18 cellular contexts compared by ENCODE assay signal in genomic region chr10:95350830-95351228, GRCh38.
DNase-seq lines count a peak whose midpoint lies in the region; ATAC-seq, FAIRE-seq and TF ChIP-seq lines count a peak whose summit lies in the region.
"Had no signal": no experiment of that assay in that cellular context is flagged by ENCODE, and none has a peak within 500 bp of the region (broad histone marks: within the 10 kb centered on the region; RNA-seq: fewer than 3 reads in every experiment).

No MANE protein-coding gene starts in this region.

- no peak overlapping the region for H3K4me3 Mint-ChIP-seq in endodermal cell
- H3K4me3 Mint-ChIP-seq: activated naive CD8-positive, alpha-beta T cell treated with anti-CD3 and anti-CD28 coated beads, Interleukin-2, amount 10 ng/mL, durations not matched to agents 7 days and 5 days; CD4-positive, alpha-beta memory T cell; stimulated activated memory B cell treated with anti-CD40 and anti-IgM and Interleukin-4, amounts not matched to agents 10 μg/mL and 1 μg/mL and 100 μg/mL, for 72 hours; T-cell had no signal

- H3K79me2 ChIP-seq in HepG2 (ENCODE audit: insufficient read depth, low read length) = no peaks in the 10 kb centered on the region
- H3K79me2 ChIP-seq: parathyroid adenoma had no signal

- H3K27ac ChIP-seq in RWPE1 = peak overlapping the region; percentile 42
- peak overlapping the region; percentile 78 for H3K27ac ChIP-seq in HepG2 (ENCODE audit: extremely low read length, insufficient read depth, low read length)
- peak overlapping the region; percentile 94 for H3K27ac ChIP-seq in subcutaneous abdominal adipose tissue (ENCODE audit: low read depth, low read length)
- no peak overlapping the region for H3K27ac ChIP-seq in endodermal cell (ENCODE audit: low read depth, low read length)
- H3K27ac ChIP-seq: cardiac muscle cell, parathyroid adenoma had no signal

- WGBS in HepG2 (ENCODE audit: low lambda C conversion rate) = 46% methylated on average over 2 of the region's 2 CpGs
- 90 to 100% methylated on average over 2 of the region's 2 CpGs for WGBS in endodermal cell (ENCODE audit: insufficient coverage in 1 of 2, insufficient read length in 1 of 2), 2 experiments

- H3K36me3 ChIP-seq in HepG2 (replicated peaks in 1 of 2; ENCODE audit: control insufficient read depth in 1 of 2, insufficient read depth in 2 of 2, low read length in 2 of 2) (peaks cover 12 to 39% of the 10 kb centered on the region in 2 experiments), subcutaneous abdominal adipose tissue (ENCODE audit: control insufficient read depth in 5 of 5, insufficient read depth in 5 of 5, low read length in 5 of 5) (peaks cover 35 to 88% (median 62%) of the 10 kb centered on the region in 5 donors), endodermal cell (ENCODE audit: control insufficient read depth, insufficient read depth, low read length) (no peaks in the 10 kb centered on the region)

- no peak for TF ChIP-seq RAD21 in HepG2 (CRISPR knock-in tag; IDR thresholded peaks at IDR 0.05)

- H3K27me3 Mint-ChIP-seq in endodermal cell (ENCODE audit: insufficient read depth) = no peaks in the 10 kb centered on the region
- H3K27me3 Mint-ChIP-seq: stimulated activated memory B cell treated with anti-CD40 and anti-IgM and Interleukin-4, amounts not matched to agents 10 μg/mL and 1 μg/mL and 100 μg/mL, for 72 hours; T-cell had no signal

- intact Hi-C loops in HepG2 (cut with micrococcal nuclease; ENCODE audit: unreplicated experiment) = no loop called here

- peak; percentile 18 for FAIRE-seq in HepG2 (lab: Jason Lieb, UNC)

- peaks cover 22% of the 10 kb centered on the region for H3K4me1 Mint-ChIP-seq in endodermal cell
- H3K4me1 Mint-ChIP-seq: activated naive CD8-positive, alpha-beta T cell treated with anti-CD3 and anti-CD28 coated beads, Interleukin-2, amount 10 ng/mL, durations not matched to agents 7 days and 5 days; CD4-positive, alpha-beta memory T cell; T-cell had no signal

- H3K9ac ChIP-seq in HepG2 (ENCODE audit: insufficient read depth, low read depth, low read length) = no peak overlapping the region
- peak overlapping the region in 2 of 5 donors; percentile 49 to 50 for H3K9ac ChIP-seq in subcutaneous abdominal adipose tissue (ENCODE audit: low read length in 5 of 5)
- no peak overlapping the region for H3K9ac ChIP-seq in endodermal cell (ENCODE audit: extremely low read depth, low read length, poor library complexity, severe bottlenecking)
- H3K9ac ChIP-seq: parathyroid adenoma had no signal

- H3K4me2 ChIP-seq in HepG2 (ENCODE audit: low read depth, low read length) = peak overlapping the region; percentile 16; the same call in 1 of the 2 replicates

- TF ChIP-seq CTCF in RWPE1 (conservative IDR thresholded peaks at IDR 0.05; ENCODE audit: low read depth) (no peak), HepG2 (CRISPR knock-in tag; IDR thresholded peaks at IDR 0.05) (no peak), endodermal cell (conservative IDR thresholded peaks at IDR 0.05) (no peak)

- POLR2A ChIA-PET in RWPE1 (lab: Yijun Ruan, JAX; ENCODE audit: low non-redundant PET) = no interaction called here
- POLR2A ChIA-PET in HepG2 (lab: Yijun Ruan, JAX) = interaction anchor here (2.0 kb wide), 1 partner anchor 73 kb away, joined by 5 read pairs; no protein-coding TSS in a partner anchor

- no peak for TF ChIP-seq POLR2A in HepG2 (IDR thresholded peaks at IDR 0.05; ENCODE audit: insufficient read depth in 1 of 2, low read depth in 2 of 2, low read length in 2 of 2)

- no TSS peak for BruUV-seq in HepG2 (replicated peaks; lab: Mats Ljungman, UMichigan)

- DNase-seq in RWPE1 (ENCODE audit: low spot score) (no peak), HepG2 (ENCODE audit: low spot score) (peak; percentile 60), endodermal cell (no peak), H4 (ENCODE audit: low spot score) (no peak)
- DNase-seq: activated naive CD8-positive, alpha-beta T cell treated with anti-CD3 and anti-CD28 coated beads, Interleukin-2, amount 10 ng/mL, durations not matched to agents 7 days and 5 days; activated T-cell treated with anti-CD3 and anti-CD28 coated beads, Interleukin-2, amount 50 U/mL, for 48 hours; CD4-positive, alpha-beta memory T cell; effector CD4-positive, alpha-beta T cell; Kasumi-1; stimulated activated CD4-positive, alpha-beta T cell treated with anti-CD3 and anti-CD28 coated beads, Interleukin-12 subunit alpha, Interleukin-12 subunit beta, amount 100 ng/mL, for 4 hours; T-cell had no signal

- no peaks in the 10 kb centered on the region for H4K20me1 ChIP-seq in HepG2 (ENCODE audit: insufficient read depth, low read length)

- H3K27me3 ChIP-seq in HepG2 (ENCODE audit: control insufficient read depth in 1 of 2, insufficient read depth in 2 of 2, low read length in 2 of 2) (no peaks in the 10 kb centered on the region), subcutaneous abdominal adipose tissue (ENCODE audit: control insufficient read depth in 5 of 5, insufficient read depth in 4 of 5, low read length in 5 of 5) (no peaks in the 10 kb centered on the region), endodermal cell (ENCODE audit: control insufficient read depth, insufficient read depth, low read length, poor library complexity, severe bottlenecking) (no peaks in the 10 kb centered on the region)
- H3K27me3 ChIP-seq: cardiac muscle cell had no signal

- in situ Hi-C loops in HepG2 (cut with HindIII; ENCODE audit: extremely low pct_ligation_motif_present, low pct_unique_long_range_greater_than_20kb) = no loop called here

- peaks cover 13% of the 10 kb centered on the region for H3K36me3 Mint-ChIP-seq in endodermal cell (ENCODE audit: low read depth)
- H3K36me3 Mint-ChIP-seq: activated naive CD8-positive, alpha-beta T cell treated with anti-CD3 and anti-CD28 coated beads, Interleukin-2, amount 10 ng/mL, durations not matched to agents 7 days and 5 days; stimulated activated memory B cell treated with anti-CD40 and anti-IgM and Interleukin-4, amounts not matched to agents 10 μg/mL and 1 μg/mL and 100 μg/mL, for 72 hours had no signal

- H3K4me3 ChIP-seq in HepG2 (replicated peaks in 1 of 3; ENCODE audit: insufficient read depth in 1 of 3, low read depth in 2 of 3, low read length in 3 of 3) (no peak overlapping the region), subcutaneous abdominal adipose tissue (ENCODE audit: low read depth in 1 of 5, low read length in 5 of 5) (peak overlapping the region in 1 of 5 donors; percentile 35), endodermal cell (ENCODE audit: low read length) (no peak overlapping the region)
- H3K4me3 ChIP-seq: cardiac muscle cell had no signal

- H3K9me3 Mint-ChIP-seq in endodermal cell = no peaks in the 10 kb centered on the region
- H3K9me3 Mint-ChIP-seq: activated naive CD8-positive, alpha-beta T cell treated with anti-CD3 and anti-CD28 coated beads, Interleukin-2, amount 10 ng/mL, durations not matched to agents 7 days and 5 days; stimulated activated memory B cell treated with anti-CD40 and anti-IgM and Interleukin-4, amounts not matched to agents 10 μg/mL and 1 μg/mL and 100 μg/mL, for 72 hours; T-cell had no signal

- H3K27ac Mint-ChIP-seq in endodermal cell = no peak overlapping the region
- H3K27ac Mint-ChIP-seq: activated naive CD8-positive, alpha-beta T cell treated with anti-CD3 and anti-CD28 coated beads, Interleukin-2, amount 10 ng/mL, durations not matched to agents 7 days and 5 days; CD4-positive, alpha-beta memory T cell; stimulated activated memory B cell treated with anti-CD40 and anti-IgM and Interleukin-4, amounts not matched to agents 10 μg/mL and 1 μg/mL and 100 μg/mL, for 72 hours; T-cell had no signal

- H3K4me1 ChIP-seq in HepG2 (ENCODE audit: insufficient read depth, low read length) = peaks cover 84% of the 10 kb centered on the region
- peaks cover 13 to 87% (median 69%) of the 10 kb centered on the region in 5 donors for H3K4me1 ChIP-seq in subcutaneous abdominal adipose tissue (ENCODE audit: control insufficient read depth in 5 of 5, insufficient read depth in 5 of 5, low read length in 5 of 5)
- peaks cover 13% of the 10 kb centered on the region for H3K4me1 ChIP-seq in endodermal cell (ENCODE audit: control insufficient read depth, insufficient read depth, low read length)
- H3K4me1 ChIP-seq: parathyroid adenoma had no signal

- no peaks in the 10 kb centered on the region for H3K9me3 ChIP-seq in HepG2 (ENCODE audit: low read length)
- H3K9me3 ChIP-seq in subcutaneous abdominal adipose tissue (ENCODE audit: control insufficient read depth in 5 of 5, low read length in 5 of 5) = no peaks in the 10 kb centered on the region
- H3K9me3 ChIP-seq in endodermal cell (ENCODE audit: control insufficient read depth, low read length) = no peaks in the 10 kb centered on the region

- CTCF ChIA-PET in RWPE1 (lab: Yijun Ruan, JAX) (interaction anchor here (0.6 kb wide), 2 partner anchors 14 to 167 kb away, joined by 4 to 5 read pairs; no protein-coding TSS in a partner anchor), HepG2 (lab: Yijun Ruan, JAX; ENCODE audit: low intra/inter-chr PET ratio, low total read pairs) (no interaction called here)

- TF ChIP-seq EP300 in HepG2 (IDR thresholded peaks at IDR 0.05; ENCODE audit: low read depth in 2 of 2, low read length in 2 of 2) = no peak
- no peak for TF ChIP-seq EP300 in HepG2 (CRISPR knock-in tag; IDR thresholded peaks at IDR 0.05; ENCODE audit: borderline replicate concordance)

- ATAC-seq in esophagus mucosa (peak; percentile 48), HepG2 (peak; percentile 17), HG03439 (IDR thresholded peaks at IDR 0.05; ENCODE audit: unreplicated experiment) (no peak), HG02970 (IDR thresholded peaks at IDR 0.05; ENCODE audit: low FRiP score, unreplicated experiment) (no peak)
- ATAC-seq: stimulated activated memory B cell treated with anti-CD40 and anti-IgM and Interleukin-4, amounts not matched to agents 10 μg/mL and 1 μg/mL and 100 μg/mL, for 72 hours; T-cell had no signal

- H2AFZ ChIP-seq in HepG2 (ENCODE audit: low read length) = no peak overlapping the region
- H2AFZ ChIP-seq: parathyroid adenoma had no signal

TF ChIP-seq in HepG2, 621 proteins besides CTCF, POLR2A, EP300 and RAD21 (continues in another document):
- no peak for TF ChIP-seq NFYC (CRISPR knock-in tag; IDR thresholded peaks at IDR 0.05)
- TF ChIP-seq ZNF7 (CRISPR knock-in tag; IDR thresholded peaks at IDR 0.05) = no peak
- 0 out of 2 replicates have a peak, but pooled peaks have one; percentile 2 for TF ChIP-seq ZBTB38 (CRISPR knock-in tag; IDR thresholded peaks at IDR 0.05)
- no peak for TF ChIP-seq THRA (CRISPR knock-in tag; IDR thresholded peaks at IDR 0.05; ENCODE audit: borderline replicate concordance)

Comparison
In these comparisons a context has a peak if more than half of its experiments do, and no peak if none do; other contexts are left out.
1. ATAC-seq: peak in esophagus mucosa (single experiment) and HepG2 (single experiment); none in HG03439 (single experiment) and HG02970 (single experiment).